19 cellular contexts compared by ENCODE assay signal in genomic region chrX:75276666-75277065, GRCh38. TPM values are rescaled to one million over a fixed set of nuclear protein-coding genes. Genes with fewer than 3 reads are reported as not detected.
DNase-seq lines count a peak whose midpoint lies in the region; ATAC-seq, FAIRE-seq and TF ChIP-seq lines count a peak whose summit lies in the region.
"Had no signal": no experiment of that assay in that cellular context is flagged by ENCODE, and none has a peak within 500 bp of the region (broad histone marks: within the 10 kb centered on the region; RNA-seq: fewer than 3 reads in every experiment).

No MANE protein-coding gene starts in this region.

- H3K9me3 ChIP-seq in Loucy (ENCODE audit: insufficient read depth, low read depth, low read length): no peaks in the 10 kb centered on the region
- H3K9me3 ChIP-seq in astrocyte (ENCODE audit: insufficient read depth, low read depth, low read length): no peaks in the 10 kb centered on the region

- peak overlapping the region; percentile 81 for H3K4me2 ChIP-seq in Loucy (ENCODE audit: low read depth, low read length, poor library complexity, severe bottlenecking)
- H3K4me2 ChIP-seq in astrocyte (ENCODE audit: low read length): no peak overlapping the region
- H3K4me2 ChIP-seq: A549 had no signal

- no peaks in the 10 kb centered on the region for H3K9me2 ChIP-seq in Loucy (replicated peaks; ENCODE audit: low read depth, low read length)

- peaks cover 36% of the 10 kb centered on the region for H3K4me1 Mint-ChIP-seq in activated CD8-positive, alpha-beta memory T cell treated with anti-CD3 and anti-CD28 coated beads, Interleukin-2, amount 10 ng/mL, durations not matched to agents 7 days and 5 days
- peaks cover 16% of the 10 kb centered on the region for H3K4me1 Mint-ChIP-seq in astrocyte (ENCODE audit: low read depth, unreplicated experiment)
- H3K4me1 Mint-ChIP-seq in nephron progenitor cell: peaks cover 12% of the 10 kb centered on the region

- H4K20me1 ChIP-seq in Loucy (ENCODE audit: insufficient read depth, low read length, poor library complexity, severe bottlenecking) (peaks cover 12% of the 10 kb centered on the region), astrocyte (ENCODE audit: insufficient read depth, low read length) (no peaks in the 10 kb centered on the region)

- no peak overlapping the region for H3K27ac ChIP-seq in astrocyte (ENCODE audit: low read depth, low read length)
- H3K27ac ChIP-seq: A549, psoas muscle, upper lobe of left lung, WERI-Rb-1 had no signal

- H3K9me3 Mint-ChIP-seq in activated CD8-positive, alpha-beta memory T cell treated with anti-CD3 and anti-CD28 coated beads, Interleukin-2, amount 10 ng/mL, durations not matched to agents 7 days and 5 days (ENCODE audit: low read depth): no peaks in the 10 kb centered on the region
- H3K9me3 Mint-ChIP-seq in astrocyte (ENCODE audit: unreplicated experiment) (peaks cover under 1% of the 10 kb centered on the region), nephron progenitor cell (peaks cover 46% of the 10 kb centered on the region)

- CTCF ChIA-PET in activated CD8-positive, alpha-beta memory T cell treated with anti-CD3 and anti-CD28 coated beads, Interleukin-2, amount 10 ng/mL, durations not matched to agents 7 days and 5 days (lab: Charles Lee): no interaction called here

- TF ChIP-seq CTCF in Loucy (conservative IDR thresholded peaks at IDR 0.05; ENCODE audit: low read length) (no peak), astrocyte (IDR thresholded peaks at IDR 0.05; ENCODE audit: insufficient read depth, low read depth, low read length) (no peak), nephron progenitor cell (IDR thresholded peaks at IDR 0.05) (no peak)

- no peak overlapping the region for H3K9ac ChIP-seq in Loucy (ENCODE audit: low read depth, low read length, poor library complexity, severe bottlenecking)
- H3K9ac ChIP-seq in astrocyte (ENCODE audit: low read length): no peak overlapping the region

- H2AFZ ChIP-seq in Loucy (ENCODE audit: low read length): no peak overlapping the region
- no peak overlapping the region for H2AFZ ChIP-seq in astrocyte (ENCODE audit: low read depth, low read length)

- H3K27ac Mint-ChIP-seq in activated CD8-positive, alpha-beta memory T cell treated with anti-CD3 and anti-CD28 coated beads, Interleukin-2, amount 10 ng/mL, durations not matched to agents 7 days and 5 days: no peak overlapping the region
- H3K27ac Mint-ChIP-seq in astrocyte (ENCODE audit: unreplicated experiment) (no peak overlapping the region), nephron progenitor cell (no peak overlapping the region)

- H3K4me3 ChIP-seq in Loucy (ENCODE audit: low read length, poor library complexity, severe bottlenecking): peak overlapping the region; percentile 90
- no peak overlapping the region for H3K4me3 ChIP-seq in astrocyte (ENCODE audit: insufficient read depth, low read depth, low read length)
- H3K4me3 ChIP-seq: A549, psoas muscle, upper lobe of left lung had no signal

- peak overlapping the region; percentile 24 for H3K4me3 Mint-ChIP-seq in activated CD8-positive, alpha-beta memory T cell treated with anti-CD3 and anti-CD28 coated beads, Interleukin-2, amount 10 ng/mL, durations not matched to agents 7 days and 5 days
- H3K4me3 Mint-ChIP-seq in astrocyte (ENCODE audit: unreplicated experiment) (peak overlapping the region; percentile 73), nephron progenitor cell (peak overlapping the region; percentile 95)

- no peak for DNase-seq in activated CD8-positive, alpha-beta memory T cell treated with anti-CD3 and anti-CD28 coated beads, Interleukin-2, amount 10 ng/mL, durations not matched to agents 7 days and 5 days
- no peak for DNase-seq in activated CD8-positive, alpha-beta memory T cell treated with anti-CD3 and anti-CD28 coated beads, Interleukin-2, amount 50 U/mL, for 4 hours
- no peak for DNase-seq in astrocyte (ENCODE audit: low read depth)
- no peak for DNase-seq in nephron progenitor cell
- DNase-seq in NCI-H1048 (lab: John Stamatoyannopoulos, UW): no peak
- DNase-seq in SIG-M5 (lab: John Stamatoyannopoulos, UW): no peak
- DNase-seq in amygdala (lab: John Stamatoyannopoulos, UW): no peak
- DNase-seq: cerebellar nuclear complex; left ventricle myocardium superior; NCI-H1092 treated with DMSO at 0.1 percent for 48 hours; NCI-H2171; NCI-H774; psoas muscle; stimulated activated naive CD4-positive, alpha-beta T cell treated with Interleukin-2 at 50 U/mL for 16 hours; upper lobe of left lung; WERI-Rb-1 had no signal

- peaks cover 21% of the 10 kb centered on the region for H3K36me3 Mint-ChIP-seq in activated CD8-positive, alpha-beta memory T cell treated with anti-CD3 and anti-CD28 coated beads, Interleukin-2, amount 10 ng/mL, durations not matched to agents 7 days and 5 days
- H3K36me3 Mint-ChIP-seq in astrocyte (ENCODE audit: low read depth, unreplicated experiment) (no peaks in the 10 kb centered on the region), nephron progenitor cell (ENCODE audit: low read depth) (peaks cover 21% of the 10 kb centered on the region)

- no peak for FAIRE-seq in astrocyte (lab: Jason Lieb, UNC)
- FAIRE-seq: A549, endometrium had no signal

- no peaks in the 10 kb centered on the region for H3K36me3 ChIP-seq in Loucy (ENCODE audit: insufficient read depth, low read length)
- H3K36me3 ChIP-seq in astrocyte (ENCODE audit: insufficient read depth, low read length): no peaks in the 10 kb centered on the region
- H3K36me3 ChIP-seq: upper lobe of left lung, WERI-Rb-1 had no signal

- no peaks in the 10 kb centered on the region for H3K27me3 Mint-ChIP-seq in activated CD8-positive, alpha-beta memory T cell treated with anti-CD3 and anti-CD28 coated beads, Interleukin-2, amount 10 ng/mL, durations not matched to agents 7 days and 5 days
- H3K27me3 Mint-ChIP-seq in astrocyte (ENCODE audit: low read depth, unreplicated experiment): no peaks in the 10 kb centered on the region
- no peaks in the 10 kb centered on the region for H3K27me3 Mint-ChIP-seq in nephron progenitor cell (ENCODE audit: low read depth, poor library complexity)

- peaks cover 17% of the 10 kb centered on the region for H3K4me1 ChIP-seq in Loucy (ENCODE audit: insufficient read depth, low read length, poor library complexity, severe bottlenecking)
- H3K4me1 ChIP-seq in astrocyte (ENCODE audit: insufficient read depth, low read length): no peaks in the 10 kb centered on the region
- H3K4me1 ChIP-seq: A549, psoas muscle had no signal

- peaks cover 40% of the 10 kb centered on the region; the same call in 1 of the 2 replicates for H3K79me2 ChIP-seq in Loucy (ENCODE audit: insufficient read depth, low read length)
- peaks cover 51% of the 10 kb centered on the region for H3K79me2 ChIP-seq in astrocyte (ENCODE audit: insufficient read depth, low read length)

- H3K27me3 ChIP-seq in Loucy (ENCODE audit: insufficient read depth, low read length, poor library complexity, severe bottlenecking) (no peaks in the 10 kb centered on the region), astrocyte (ENCODE audit: insufficient read depth, low read length) (no peaks in the 10 kb centered on the region)
- H3K27me3 ChIP-seq: upper lobe of left lung had no signal

- no peaks in the 10 kb centered on the region for H3F3A ChIP-seq in Loucy (ENCODE audit: low read depth)

- no peak for ATAC-seq in activated CD8-positive, alpha-beta memory T cell treated with anti-CD3 and anti-CD28 coated beads, Interleukin-2, amount 10 ng/mL, durations not matched to agents 7 days and 5 days
- ATAC-seq: A549, left ventricle myocardium superior, psoas muscle had no signal

RNA-seq across cellular contexts. Expression of gene UPRT, which starts 2.8 kb away (rescaled TPM):
- 10 to 100 TPM; 15.1 to 20.8 TPM for total RNA-seq in activated CD8-positive, alpha-beta memory T cell treated with anti-CD3 and anti-CD28 coated beads, Interleukin-2, amount 10 ng/mL, durations not matched to agents 7 days and 5 days
- total RNA-seq in astrocyte: 14.3 and 16.2 TPM in 2 replicates

Comparison
In these comparisons a context has a peak if more than half of its experiments do, and no peak if none do; other contexts are left out.
1. H3K4me3 Mint-ChIP-seq: peak in every context shown above with its lines; median percentile 95 in nephron progenitor cell; 73 in astrocyte; 24 in activated CD8-positive, alpha-beta memory T cell treated with anti-CD3 and anti-CD28 coated beads, Interleukin-2, amount 10 ng/mL, durations not matched to agents 7 days and 5 days.